In the genomic region with DNA sequence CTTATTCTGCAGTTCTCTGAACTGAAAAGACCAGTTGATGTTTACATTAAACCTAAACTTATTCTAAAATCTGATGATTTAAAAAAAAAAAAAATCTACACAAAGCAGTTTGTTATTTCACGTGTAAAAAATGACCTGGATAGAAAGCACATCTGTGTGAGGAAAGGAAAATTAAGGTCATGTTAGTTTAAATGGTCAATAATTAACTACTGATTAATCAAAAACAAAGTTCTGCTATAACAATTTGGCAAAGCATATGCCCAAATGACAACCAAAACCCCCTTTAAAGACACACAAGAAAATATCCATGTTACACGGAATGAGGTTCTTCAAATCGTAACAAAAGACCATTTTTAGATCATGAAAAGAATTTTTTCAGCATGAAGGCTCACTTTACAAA, we compare ENCODE assay signal across 27 cellular contexts. TPM values are rescaled to one million over a fixed set of nuclear protein-coding genes. Genes with fewer than 3 reads are reported as not detected.
DNase-seq lines count a peak whose midpoint lies in the region; ATAC-seq, FAIRE-seq and TF ChIP-seq lines count a peak whose summit lies in the region.
"Had no signal": no experiment of that assay in that cellular context is flagged by ENCODE, and none has a peak within 500 bp of the region (broad histone marks: within the 10 kb centered on the region; RNA-seq: fewer than 3 reads in every experiment).

No MANE protein-coding gene starts in this region.

- H3K9me3 ChIP-seq in liver (ENCODE audit: control insufficient read depth in 4 of 4, low read length in 3 of 4) (no peaks in the 10 kb centered on the region), small intestine (ENCODE audit: control insufficient read depth, low read depth) (no peaks in the 10 kb centered on the region)
- H3K9me3 ChIP-seq: BE2C, Peyer's patch, SK-N-SH had no signal

- TF ChIP-seq RAD21 in liver (IDR thresholded peaks at IDR 0.05) = peak; percentile 6 to 13

- peak; percentile 31 for FAIRE-seq in RCC 7860 (lab: Jason Lieb, UNC)
- peak; percentile 97 for FAIRE-seq in islet of Langerhans (lab: Jason Lieb, UNC)
- no peak for FAIRE-seq in small intestine (lab: Jason Lieb, UNC)
- FAIRE-seq: D721Med, G401.6, K562 had no signal

- no peaks in the 10 kb centered on the region for H3K27me3 ChIP-seq in liver (ENCODE audit: control insufficient read depth in 4 of 4, insufficient read depth in 4 of 4, low read length in 3 of 4)
- no peaks in the 10 kb centered on the region for H3K27me3 ChIP-seq in small intestine (ENCODE audit: control insufficient read depth in 2 of 2, insufficient read depth in 2 of 2, low read length in 2 of 2)
- H3K27me3 ChIP-seq: BE2C, Peyer's patch had no signal

- no peak for ATAC-seq in HG02571 (IDR thresholded peaks at IDR 0.05; ENCODE audit: unreplicated experiment)
- ATAC-seq: K562 had no signal

- no peak for DNase-seq in RCC 7860 (ENCODE audit: low spot score)
- DNase-seq in small intestine = peak; percentile 9
- DNase-seq in HuH-7.5 (ENCODE audit: low spot score) = no peak
- DNase-seq in activated CD4-positive, CD25-positive, alpha-beta regulatory T cell (lab: John Stamatoyannopoulos, UW) = no peak
- no peak for DNase-seq in HPDE6-E6E7 (ENCODE audit: extremely low spot score)
- DNase-seq: BE2C; CD8-positive, alpha-beta memory T cell; Kasumi-1; NCI-H1092 treated with DMSO at 0.1 percent for 48 hours; NCI-H1436; NCI-H187; NCI-H2081 treated with DMSO at 0.1 percent for 48 hours; NCI-H2171; NCI-H226; NCI-H510A; NCI-H69; Peyer's patch; SK-N-SH had no signal

- H3K4me1 ChIP-seq in liver (ENCODE audit: control insufficient read depth in 4 of 4, insufficient read depth in 4 of 4, low read length in 3 of 4) (peaks cover 8 to 59% (median 36%) of the 10 kb centered on the region in 4 donors), small intestine (ENCODE audit: control insufficient read depth in 2 of 2, insufficient read depth in 1 of 2, low read depth in 1 of 2, low read length in 1 of 2) (no peaks in the 10 kb centered on the region)
- H3K4me1 ChIP-seq: BE2C, Peyer's patch had no signal

- WGBS in liver = 42% methylated on average over 3 of the region's 3 CpGs
- 16 to 61% (median 39%) methylated on average over 3 of the region's 3 CpGs for WGBS in small intestine, 3 donors

- H3K4me3 ChIP-seq in liver (ENCODE audit: low read depth in 1 of 3, low read length in 3 of 3) = no peak overlapping the region
- H3K4me3 ChIP-seq in small intestine (ENCODE audit: low read depth in 1 of 2, low read length in 2 of 2) = no peak overlapping the region
- H3K4me3 ChIP-seq: K562, Peyer's patch had no signal

- H3K36me3 ChIP-seq in liver (ENCODE audit: control insufficient read depth in 4 of 4, insufficient read depth in 3 of 4, low read depth in 1 of 4, low read length in 3 of 4) (peaks cover 0 to 2% (median 0%) of the 10 kb centered on the region in 4 donors), small intestine (ENCODE audit: control insufficient read depth in 2 of 2, insufficient read depth in 2 of 2, low read length in 2 of 2) (peaks cover 2 to 7% of the 10 kb centered on the region in 2 donors)

- peak overlapping the region; percentile 49 to 68 for H3K27ac ChIP-seq in liver (ENCODE audit: low read depth in 1 of 2, low read length in 2 of 2)
- H3K27ac ChIP-seq in small intestine (ENCODE audit: low read depth in 1 of 2, low read length in 1 of 2) = no peak overlapping the region
- H3K27ac ChIP-seq: Peyer's patch had no signal

- no peak for TF ChIP-seq CTCF in liver (IDR thresholded peaks at IDR 0.05; ENCODE audit: low read depth, low read length, missing input control)

- peak overlapping the region in 1 of 2 donors; percentile 55 for H3K9ac ChIP-seq in liver (ENCODE audit: low read depth in 1 of 2, low read length in 2 of 2)
- H3K9ac ChIP-seq: SK-N-SH had no signal

TF ChIP-seq in liver, 16 proteins besides CTCF, POLR2A, EP300 and RAD21:
- TF ChIP-seq EGR1 (IDR thresholded peaks at IDR 0.05; ENCODE audit: low read depth in 2 of 2) (peak in 1 of 2 donors; percentile 35), TAF1 (conservative IDR thresholded peaks at IDR 0.05) (no peak), YY1 (IDR thresholded peaks at IDR 0.05) (peak; percentile 59), RXRA (IDR thresholded peaks at IDR 0.05) (peak; percentile 81 to 84), NR2F2 (IDR thresholded peaks at IDR 0.05) (no peak), HNF4A (conservative IDR thresholded peaks at IDR 0.05) (peak; percentile 43 to 49), JUND (IDR thresholded peaks at IDR 0.05) (peak in 1 of 2 donors; percentile 77), GABPA (IDR thresholded peaks at IDR 0.05 in 1 of 2, conservative IDR thresholded peaks at IDR 0.05 in 1 of 2) (no peak), SP1 (IDR thresholded peaks at IDR 0.05) (peak; percentile 72), FOXA2 (IDR thresholded peaks at IDR 0.05) (no peak), HNF4G (IDR thresholded peaks at IDR 0.05) (no peak), FOXA1 (IDR thresholded peaks at IDR 0.05) (no peak)
- TF ChIP-seq, protein P1, sequence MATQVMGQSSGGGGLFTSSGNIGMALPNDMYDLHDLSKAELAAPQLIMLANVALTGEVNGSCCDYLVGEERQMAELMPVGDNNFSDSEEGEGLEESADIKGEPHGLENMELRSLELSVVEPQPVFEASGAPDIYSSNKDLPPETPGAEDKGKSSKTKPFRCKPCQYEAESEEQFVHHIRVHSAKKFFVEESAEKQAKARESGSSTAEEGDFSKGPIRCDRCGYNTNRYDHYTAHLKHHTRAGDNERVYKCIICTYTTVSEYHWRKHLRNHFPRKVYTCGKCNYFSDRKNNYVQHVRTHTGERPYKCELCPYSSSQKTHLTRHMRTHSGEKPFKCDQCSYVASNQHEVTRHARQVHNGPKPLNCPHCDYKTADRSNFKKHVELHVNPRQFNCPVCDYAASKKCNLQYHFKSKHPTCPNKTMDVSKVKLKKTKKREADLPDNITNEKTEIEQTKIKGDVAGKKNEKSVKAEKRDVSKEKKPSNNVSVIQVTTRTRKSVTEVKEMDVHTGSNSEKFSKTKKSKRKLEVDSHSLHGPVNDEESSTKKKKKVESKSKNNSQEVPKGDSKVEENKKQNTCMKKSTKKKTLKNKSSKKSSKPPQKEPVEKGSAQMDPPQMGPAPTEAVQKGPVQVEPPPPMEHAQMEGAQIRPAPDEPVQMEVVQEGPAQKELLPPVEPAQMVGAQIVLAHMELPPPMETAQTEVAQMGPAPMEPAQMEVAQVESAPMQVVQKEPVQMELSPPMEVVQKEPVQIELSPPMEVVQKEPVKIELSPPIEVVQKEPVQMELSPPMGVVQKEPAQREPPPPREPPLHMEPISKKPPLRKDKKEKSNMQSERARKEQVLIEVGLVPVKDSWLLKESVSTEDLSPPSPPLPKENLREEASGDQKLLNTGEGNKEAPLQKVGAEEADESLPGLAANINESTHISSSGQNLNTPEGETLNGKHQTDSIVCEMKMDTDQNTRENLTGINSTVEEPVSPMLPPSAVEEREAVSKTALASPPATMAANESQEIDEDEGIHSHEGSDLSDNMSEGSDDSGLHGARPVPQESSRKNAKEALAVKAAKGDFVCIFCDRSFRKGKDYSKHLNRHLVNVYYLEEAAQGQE (IDR thresholded peaks at IDR 0.05) = peak; percentile 67
- TF ChIP-seq, protein P2, sequence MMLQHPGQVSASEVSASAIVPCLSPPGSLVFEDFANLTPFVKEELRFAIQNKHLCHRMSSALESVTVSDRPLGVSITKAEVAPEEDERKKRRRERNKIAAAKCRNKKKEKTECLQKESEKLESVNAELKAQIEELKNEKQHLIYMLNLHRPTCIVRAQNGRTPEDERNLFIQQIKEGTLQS (IDR thresholded peaks at IDR 0.05) = no peak
- TF ChIP-seq, protein P3, sequence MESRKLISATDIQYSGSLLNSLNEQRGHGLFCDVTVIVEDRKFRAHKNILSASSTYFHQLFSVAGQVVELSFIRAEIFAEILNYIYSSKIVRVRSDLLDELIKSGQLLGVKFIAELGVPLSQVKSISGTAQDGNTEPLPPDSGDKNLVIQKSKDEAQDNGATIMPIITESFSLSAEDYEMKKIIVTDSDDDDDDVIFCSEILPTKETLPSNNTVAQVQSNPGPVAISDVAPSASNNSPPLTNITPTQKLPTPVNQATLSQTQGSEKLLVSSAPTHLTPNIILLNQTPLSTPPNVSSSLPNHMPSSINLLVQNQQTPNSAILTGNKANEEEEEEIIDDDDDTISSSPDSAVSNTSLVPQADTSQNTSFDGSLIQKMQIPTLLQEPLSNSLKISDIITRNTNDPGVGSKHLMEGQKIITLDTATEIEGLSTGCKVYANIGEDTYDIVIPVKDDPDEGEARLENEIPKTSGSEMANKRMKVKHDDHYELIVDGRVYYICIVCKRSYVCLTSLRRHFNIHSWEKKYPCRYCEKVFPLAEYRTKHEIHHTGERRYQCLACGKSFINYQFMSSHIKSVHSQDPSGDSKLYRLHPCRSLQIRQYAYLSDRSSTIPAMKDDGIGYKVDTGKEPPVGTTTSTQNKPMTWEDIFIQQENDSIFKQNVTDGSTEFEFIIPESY (IDR thresholded peaks at IDR 0.05) = peak; percentile 58
- TF ChIP-seq, protein P4, sequence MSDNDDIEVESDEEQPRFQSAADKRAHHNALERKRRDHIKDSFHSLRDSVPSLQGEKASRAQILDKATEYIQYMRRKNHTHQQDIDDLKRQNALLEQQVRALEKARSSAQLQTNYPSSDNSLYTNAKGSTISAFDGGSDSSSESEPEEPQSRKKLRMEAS (IDR thresholded peaks at IDR 0.05) = peak; percentile 49

RNA-seq across cellular contexts. Expression of a gene that starts 30.4 kb away (rescaled TPM):
- not detected for total RNA-seq in liver
- polyA plus RNA-seq in liver (not detected), small intestine (not detected)
- total RNA-seq: CD8-positive, alpha-beta memory T cell; H4; K562; M059J; Peyer's patch had no signal
- polyA plus RNA-seq: CD14-positive monocyte; CD8-positive, alpha-beta memory T cell; K562; SK-N-SH had no signal

Comparison
In these comparisons a context has a peak if more than half of its experiments do, and no peak if none do; other contexts are left out.
1. H3K27ac ChIP-seq: peak in liver (2 of 2); none in small intestine (0 of 2).